ENCODE assay signal across 10 cellular contexts in the genomic region with DNA sequence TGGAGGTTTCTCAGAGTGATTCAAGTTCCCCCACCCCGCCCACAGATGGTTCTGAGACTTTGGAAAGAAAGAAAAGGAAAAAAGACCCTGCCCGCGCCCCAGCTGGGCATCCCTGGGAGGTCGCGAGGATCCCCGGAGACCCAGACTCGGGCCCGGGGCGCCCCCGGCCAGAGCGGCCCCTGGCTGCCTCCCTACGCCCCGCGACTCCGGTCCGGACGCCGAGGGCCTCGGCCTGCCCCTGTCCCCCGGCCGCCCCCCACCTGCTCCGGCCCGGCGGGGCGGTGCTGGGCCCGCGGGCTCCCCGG. TPM values are rescaled to one million over a fixed set of nuclear protein-coding genes. Genes with fewer than 3 reads are reported as not detected.
DNase-seq lines count a peak whose midpoint lies in the region; ATAC-seq, FAIRE-seq and TF ChIP-seq lines count a peak whose summit lies in the region.
"Had no signal": no experiment of that assay in that cellular context is flagged by ENCODE, and none has a peak within 500 bp of the region (broad histone marks: within the 10 kb centered on the region; RNA-seq: fewer than 3 reads in every experiment).

No MANE protein-coding gene starts in this region.

- H2AFZ ChIP-seq in endothelial cell of umbilical vein (ENCODE audit: low read depth, low read length) (no peak overlapping the region), neuronal stem cell (ENCODE audit: low read length) (peak overlapping the region; percentile 80)

- H3K4me1 Mint-ChIP-seq in CD4-positive, CD25-positive, alpha-beta regulatory T cell = peaks cover 0 to 12% (median 1%) of the 10 kb centered on the region in 4 donors
- H3K4me1 Mint-ChIP-seq in T-cell = peaks cover 12 to 17% (median 12%) of the 10 kb centered on the region in 3 donors

- H3K23ac ChIP-seq in neuronal stem cell (ENCODE audit: low read depth, low read length, poor library complexity) = peak overlapping the region; percentile 23

- peaks cover 3% of the 10 kb centered on the region for H3K79me1 ChIP-seq in neuronal stem cell (ENCODE audit: low read depth, low read length)

- H3K4ac ChIP-seq in neuronal stem cell (ENCODE audit: low read length) = no peak overlapping the region

- H3K27me3 Mint-ChIP-seq in CD4-positive, CD25-positive, alpha-beta regulatory T cell = peaks cover 48% of the 10 kb centered on the region
- peaks cover 17 to 24% of the 10 kb centered on the region in 2 donors for H3K27me3 Mint-ChIP-seq in T-cell

- dilution Hi-C loops in endothelial cell of umbilical vein (cut with MboI; ENCODE audit: extremely low pct_ligation_motif_present, low sequenced_read_pairs) = no loop called here

- H3K9ac ChIP-seq in endothelial cell of umbilical vein (replicated peaks; ENCODE audit: extremely low read depth, insufficient read depth, low read length) (no peak overlapping the region), neuronal stem cell (ENCODE audit: low read depth, low read length, poor library complexity) (no peak overlapping the region)

- no peak for DNase-seq in CD4-positive, CD25-positive, alpha-beta regulatory T cell
- DNase-seq in T-cell (no peak), endothelial cell of umbilical vein (ENCODE audit: low read depth, low spot score) (no peak), neuronal stem cell (ENCODE audit: low spot score) (no peak), adrenal gland (no peak), inferior parietal cortex (ENCODE audit: extremely low spot score) (no peak), erythroblast (lab: John Stamatoyannopoulos, UW) (no peak)
- DNase-seq: NCI-H82 had no signal

- H3K9me3 ChIP-seq in CD4-positive, CD25-positive, alpha-beta regulatory T cell (ENCODE audit: control insufficient read depth in 2 of 2, low read length in 2 of 2) = no peaks in the 10 kb centered on the region
- H3K9me3 ChIP-seq in endothelial cell of umbilical vein (replicated peaks; ENCODE audit: control insufficient read depth, insufficient read depth, low read length) = no peaks in the 10 kb centered on the region
- no peaks in the 10 kb centered on the region for H3K9me3 ChIP-seq in neuronal stem cell (replicated peaks in 1 of 2; ENCODE audit: control insufficient read depth in 2 of 2, insufficient read depth in 1 of 2, low read depth in 1 of 2, low read length in 2 of 2)
- H3K9me3 ChIP-seq in adrenal gland (replicated peaks in 1 of 3) = no peaks in the 10 kb centered on the region

- intact Hi-C loops in endothelial cell of umbilical vein (cut with micrococcal nuclease) = loop anchor here (5.0 kb wide), 1 partner anchor 47 kb away; the partner anchor contains the start of gene CRKL
- intact Hi-C loops in adrenal gland (cut with DNase I) = no loop called here

- TF ChIP-seq CTCF in endothelial cell of umbilical vein (IDR thresholded peaks at IDR 0.05; ENCODE audit: extremely low read depth in 1 of 2, insufficient read depth in 1 of 2, low read depth in 1 of 2, low read length in 2 of 2) (no peak), adrenal gland (IDR thresholded peaks at IDR 0.05) (no peak)

- H3K36me3 Mint-ChIP-seq in CD4-positive, CD25-positive, alpha-beta regulatory T cell = no peaks in the 10 kb centered on the region
- no peaks in the 10 kb centered on the region for H3K36me3 Mint-ChIP-seq in T-cell

- H3K4me2 ChIP-seq in endothelial cell of umbilical vein (ENCODE audit: insufficient read depth, low read length) (no peak overlapping the region), neuronal stem cell (ENCODE audit: insufficient read depth, low read length, poor library complexity, severe bottlenecking) (peak overlapping the region; percentile 79)

- H2BK15ac ChIP-seq in neuronal stem cell (ENCODE audit: low read length) = no peak overlapping the region

- no CpG with 5 or more reads among the region's 28 CpGs for WGBS in neuronal stem cell (ENCODE audit: extremely low coverage in 2 of 2, insufficient read length in 2 of 2, insufficient replicate concordance in 1 of 2), 2 donors
- WGBS in adrenal gland, 4 donors = 2 to 9% (median 2%) methylated on average over 6 to 28 of the region's 28 CpGs; no CpG with 5 or more reads in 1 of the 4 donors

- no peak overlapping the region for H2BK5ac ChIP-seq in neuronal stem cell (ENCODE audit: low read length)

- H2BK120ac ChIP-seq in neuronal stem cell (ENCODE audit: low read depth, low read length) = no peak overlapping the region

- H3K79me2 ChIP-seq in endothelial cell of umbilical vein (ENCODE audit: control insufficient read depth, insufficient read depth, low read length) = no peaks in the 10 kb centered on the region

- no peak overlapping the region for H3K27ac ChIP-seq in CD4-positive, CD25-positive, alpha-beta regulatory T cell (ENCODE audit: insufficient read depth, low read length, poor library complexity, severe bottlenecking)
- H3K27ac ChIP-seq in endothelial cell of umbilical vein (ENCODE audit: insufficient read depth, low read depth, low read length) = no peak overlapping the region
- no peak overlapping the region for H3K27ac ChIP-seq in neuronal stem cell (replicated peaks; ENCODE audit: low read length)
- H3K27ac ChIP-seq in adrenal gland = no peak overlapping the region

- no peak overlapping the region for H2BK12ac ChIP-seq in neuronal stem cell (ENCODE audit: low read length)

- no peak overlapping the region for H4K8ac ChIP-seq in neuronal stem cell (ENCODE audit: low read depth, low read length)

- H4K91ac ChIP-seq in neuronal stem cell (ENCODE audit: low read depth, low read length, poor library complexity) = no peak overlapping the region

- POLR2A ChIA-PET in T-cell (lab: Charles Lee) (no interaction called here), endothelial cell of umbilical vein (lab: Charles Lee) (no interaction called here)

- H3K4me3 Mint-ChIP-seq in CD4-positive, CD25-positive, alpha-beta regulatory T cell = peak overlapping the region; percentile 29 to 77 (median 64)
- H3K4me3 Mint-ChIP-seq in T-cell = peak overlapping the region; percentile 71 to 80 (median 73)

- no peak overlapping the region for H3K27ac Mint-ChIP-seq in CD4-positive, CD25-positive, alpha-beta regulatory T cell
- H3K27ac Mint-ChIP-seq in T-cell = peak overlapping the region in 1 of 2 donors; percentile 66

- no peak for ATAC-seq in CD4-positive, CD25-positive, alpha-beta regulatory T cell (ENCODE audit: low read depth in 2 of 2)
- ATAC-seq in T-cell (replicated peaks in 1 of 4) (no peak), GM19397 (IDR thresholded peaks at IDR 0.05; ENCODE audit: unreplicated experiment) (no peak)
- ATAC-seq: sciatic nerve had no signal

- H3K9me1 ChIP-seq in endothelial cell of umbilical vein (replicated peaks; ENCODE audit: control insufficient read depth, extremely low read depth, insufficient read depth, low read length) = no peaks in the 10 kb centered on the region

- H4K20me1 ChIP-seq in endothelial cell of umbilical vein (replicated peaks; ENCODE audit: control insufficient read depth, extremely low read depth, insufficient read depth, low read length) = no peaks in the 10 kb centered on the region

- H2AK5ac ChIP-seq in neuronal stem cell (ENCODE audit: low read depth, low read length) = no peak overlapping the region

- TF ChIP-seq POLR2A in endothelial cell of umbilical vein (IDR thresholded peaks at IDR 0.05; ENCODE audit: low read depth, low read length) (no peak), adrenal gland (IDR thresholded peaks at IDR 0.05) (no peak), erythroblast (IDR thresholded peaks at IDR 0.05; ENCODE audit: low read length) (no peak)

- H3K18ac ChIP-seq in neuronal stem cell (ENCODE audit: low read length) = peak overlapping the region; percentile 73

- CTCF ChIA-PET in T-cell (lab: Charles Lee) = no interaction called here
- CTCF ChIA-PET in endothelial cell of umbilical vein (lab: Charles Lee) = interaction anchor here (1.4 kb wide), 1 partner anchor 10 kb away, joined by 5 read pairs; no protein-coding TSS in a partner anchor

- H3K4me3 ChIP-seq in CD4-positive, CD25-positive, alpha-beta regulatory T cell (ENCODE audit: low read depth, low read length) = no peak overlapping the region
- H3K4me3 ChIP-seq in endothelial cell of umbilical vein (replicated peaks in 1 of 3; ENCODE audit: insufficient read depth in 1 of 3, low read depth in 1 of 3, low read length in 3 of 3) (peak overlapping the region in 1 of 3 experiments; percentile 12), neuronal stem cell (ENCODE audit: low read length in 2 of 2) (peak overlapping the region in 1 of 2 donors; percentile 42), adrenal gland (peak overlapping the region in 1 of 4 donors; percentile 65)

- H3K9me3 Mint-ChIP-seq in CD4-positive, CD25-positive, alpha-beta regulatory T cell = peaks cover 0 to 1% (median 0%) of the 10 kb centered on the region in 7 donors
- no peaks in the 10 kb centered on the region for H3K9me3 Mint-ChIP-seq in T-cell

- no peaks in the 10 kb centered on the region for H3K36me3 ChIP-seq in CD4-positive, CD25-positive, alpha-beta regulatory T cell (ENCODE audit: control insufficient read depth, insufficient read depth, low read length)
- no peaks in the 10 kb centered on the region for H3K36me3 ChIP-seq in endothelial cell of umbilical vein (ENCODE audit: control insufficient read depth in 2 of 2, extremely low read depth in 1 of 2, insufficient read depth in 2 of 2, low read length in 2 of 2)
- H3K36me3 ChIP-seq in neuronal stem cell (replicated peaks in 1 of 2; ENCODE audit: control insufficient read depth in 2 of 2, insufficient read depth in 2 of 2, low read length in 2 of 2) = no peaks in the 10 kb centered on the region
- no peaks in the 10 kb centered on the region for H3K36me3 ChIP-seq in adrenal gland (replicated peaks in 1 of 2)

- peaks cover 12% of the 10 kb centered on the region for H3K4me1 ChIP-seq in CD4-positive, CD25-positive, alpha-beta regulatory T cell (ENCODE audit: control insufficient read depth, insufficient read depth, low read length, poor library complexity, severe bottlenecking)
- H3K4me1 ChIP-seq in endothelial cell of umbilical vein (ENCODE audit: control insufficient read depth, extremely low read depth, insufficient read depth, low read length) = no peaks in the 10 kb centered on the region
- H3K4me1 ChIP-seq in neuronal stem cell (ENCODE audit: control insufficient read depth in 2 of 2, insufficient read depth in 1 of 2, low read depth in 1 of 2, low read length in 2 of 2) = peaks cover 18 to 22% of the 10 kb centered on the region in 2 donors
- H3K4me1 ChIP-seq in adrenal gland (replicated peaks in 1 of 2) = peaks cover 6 to 9% of the 10 kb centered on the region in 2 donors

- no peak for FAIRE-seq in endothelial cell of umbilical vein (lab: Jason Lieb, UNC)

- H3K14ac ChIP-seq in neuronal stem cell (ENCODE audit: low read length) = no peak overlapping the region

- peaks cover 3% of the 10 kb centered on the region for H3K27me3 ChIP-seq in CD4-positive, CD25-positive, alpha-beta regulatory T cell (ENCODE audit: control insufficient read depth, insufficient read depth, low read length)
- peaks cover 4 to 18% of the 10 kb centered on the region in 2 experiments for H3K27me3 ChIP-seq in endothelial cell of umbilical vein (ENCODE audit: control insufficient read depth in 2 of 2, insufficient read depth in 2 of 2, low read length in 2 of 2)
- H3K27me3 ChIP-seq in neuronal stem cell (ENCODE audit: control insufficient read depth in 3 of 3, insufficient read depth in 3 of 3, low read depth in 1 of 3, low read length in 3 of 3) = peaks cover 0 to 50% (median 0%) of the 10 kb centered on the region in 3 experiments
- H3K27me3 ChIP-seq in adrenal gland = no peaks in the 10 kb centered on the region

- no TSS peak for BruUV-seq in endothelial cell of umbilical vein (replicated peaks; lab: Mats Ljungman, UMichigan)

RNA-seq across cellular contexts. Expression of gene AIFM3, which starts 2.3 kb away (rescaled TPM):
- total RNA-seq in CD4-positive, CD25-positive, alpha-beta regulatory T cell = 0.49 TPM
- polyA plus RNA-seq in CD4-positive, CD25-positive, alpha-beta regulatory T cell = not detected
- 1 to 10 TPM in 2 of 5 donors, under 1 TPM in 3; 0.33 to 1.7 (median 0.66) TPM for total RNA-seq in T-cell
- total RNA-seq in endothelial cell of umbilical vein = not detected in 2 replicates
- 0.11 and 0.15 TPM in 2 replicates for polyA plus RNA-seq in endothelial cell of umbilical vein
- 0.08 TPM in 2 replicates for polyA plus RNA-seq in endothelial cell of umbilical vein (2011; cell fraction: cytosol; rRNA removed)
- 0.49 and 0.70 TPM in 2 replicates for polyA plus RNA-seq in endothelial cell of umbilical vein (2011; cell fraction: nucleus; rRNA removed)
- 0.32 and 0.42 TPM in 2 replicates for polyA plus RNA-seq in endothelial cell of umbilical vein (2012)
- not detected in 2 replicates for polyA minus RNA-seq in endothelial cell of umbilical vein
- polyA minus RNA-seq in endothelial cell of umbilical vein (2011; cell fraction: cytosol; rRNA and poly(A)+ RNA removed) = not detected
- not detected in 2 replicates for polyA minus RNA-seq in endothelial cell of umbilical vein (2011; cell fraction: nucleus; rRNA and poly(A)+ RNA removed)
- 3.9 TPM for polyA plus RNA-seq in neuronal stem cell (2013, experiment 1 of 2)
- 4.0 TPM for polyA plus RNA-seq in neuronal stem cell (2013, experiment 2 of 2)
- 1 to 10 TPM in 6 of 8 donors, under 1 TPM in 2; 0.72 to 5.0 (median 2.2) TPM for total RNA-seq in adrenal gland
- polyA plus RNA-seq in adrenal gland = 1 to 10 TPM in 2 of 3 donors, under 1 TPM in 1; 0.37 to 9.1 (median 6.1) TPM

RNA-seq across cellular contexts. Expression of gene LZTR1, which starts 17.3 kb away (rescaled TPM):
- total RNA-seq in CD4-positive, CD25-positive, alpha-beta regulatory T cell = 69.4 TPM
- 10 to 100 TPM in 3 of 4 donors, 1 to 10 TPM in 1; 9.6 to 12.1 (median 11.7) TPM for polyA plus RNA-seq in CD4-positive, CD25-positive, alpha-beta regulatory T cell
- 100 to 1,000 TPM in 3 of 5 donors, 10 to 100 TPM in 2; 57.1 to 118 (median 105) TPM for total RNA-seq in T-cell
- 60.1 and 86.8 TPM in 2 replicates for total RNA-seq in endothelial cell of umbilical vein
- polyA plus RNA-seq in endothelial cell of umbilical vein = 56.6 and 60.7 TPM in 2 replicates
- 32.0 and 33.6 TPM in 2 replicates for polyA plus RNA-seq in endothelial cell of umbilical vein (2011; cell fraction: cytosol; rRNA removed)
- polyA plus RNA-seq in endothelial cell of umbilical vein (2011; cell fraction: nucleus; rRNA removed) = 361 and 407 TPM in 2 replicates
- polyA plus RNA-seq in endothelial cell of umbilical vein (2012) = 42.2 and 53.4 TPM in 2 replicates
- 84.9 and 108 TPM in 2 replicates for polyA minus RNA-seq in endothelial cell of umbilical vein
- polyA minus RNA-seq in endothelial cell of umbilical vein (2011; cell fraction: cytosol; rRNA and poly(A)+ RNA removed) = 10.4 TPM
- 64.3 and 102 TPM in 2 replicates for polyA minus RNA-seq in endothelial cell of umbilical vein (2011; cell fraction: nucleus; rRNA and poly(A)+ RNA removed)
- 16.5 TPM for polyA plus RNA-seq in neuronal stem cell (2013, experiment 1 of 2)
- 16.1 TPM for polyA plus RNA-seq in neuronal stem cell (2013, experiment 2 of 2)
- 10 to 100 TPM; 38.7 to 76.3 (median 55.8) TPM for total RNA-seq in adrenal gland
- 100 to 1,000 TPM in 1 of 3 donors, 10 to 100 TPM in 2; 32.6 to 100 (median 62.1) TPM for polyA plus RNA-seq in adrenal gland

RNA-seq across cellular contexts. Expression of gene THAP7, which starts 37.2 kb away (rescaled TPM):
- 41.7 TPM for total RNA-seq in CD4-positive, CD25-positive, alpha-beta regulatory T cell
- polyA plus RNA-seq in CD4-positive, CD25-positive, alpha-beta regulatory T cell = 10 to 100 TPM; 38.5 to 58.0 (median 47.4) TPM
- total RNA-seq in T-cell (10 to 100 TPM; 46.4 to 61.1 (median 56.8) TPM), endothelial cell of umbilical vein (13.5 and 14.9 TPM in 2 replicates), adrenal gland (10 to 100 TPM; 32.4 to 63.3 (median 48.6) TPM)
- polyA plus RNA-seq in endothelial cell of umbilical vein (24.4 and 33.0 TPM in 2 replicates), adrenal gland (100 to 1,000 TPM in 2 of 3 donors, 10 to 100 TPM in 1; 15.7 to 189 (median 115) TPM)
- 12.7 and 18.7 TPM in 2 replicates for polyA plus RNA-seq in endothelial cell of umbilical vein (2011; cell fraction: cytosol; rRNA removed)
- polyA plus RNA-seq in endothelial cell of umbilical vein (2011; cell fraction: nucleus; rRNA removed) = 25.1 and 27.2 TPM in 2 replicates
- polyA plus RNA-seq in endothelial cell of umbilical vein (2012) = 8.0 and 11.0 TPM in 2 replicates
- polyA minus RNA-seq in endothelial cell of umbilical vein = 12.4 and 13.0 TPM in 2 replicates
- 18.0 TPM for polyA minus RNA-seq in endothelial cell of umbilical vein (2011; cell fraction: cytosol; rRNA and poly(A)+ RNA removed)
- polyA minus RNA-seq in endothelial cell of umbilical vein (2011; cell fraction: nucleus; rRNA and poly(A)+ RNA removed) = 14.9 and 21.5 TPM in 2 replicates
- 26.5 TPM for polyA plus RNA-seq in neuronal stem cell (2013, experiment 1 of 2)
- polyA plus RNA-seq in neuronal stem cell (2013, experiment 2 of 2) = 28.4 TPM

RNA-seq across cellular contexts. Expression of gene CRKL, which starts 47.5 kb away (rescaled TPM):
- total RNA-seq in CD4-positive, CD25-positive, alpha-beta regulatory T cell = 49.5 TPM
- polyA plus RNA-seq in CD4-positive, CD25-positive, alpha-beta regulatory T cell = 10 to 100 TPM; 41.7 to 61.4 (median 57.0) TPM
- 10 to 100 TPM; 41.7 to 87.7 (median 85.4) TPM for total RNA-seq in T-cell
- 47.1 and 50.6 TPM in 2 replicates for total RNA-seq in endothelial cell of umbilical vein
- 15.4 and 18.0 TPM in 2 replicates for polyA plus RNA-seq in endothelial cell of umbilical vein
- 17.3 and 19.3 TPM in 2 replicates for polyA plus RNA-seq in endothelial cell of umbilical vein (2011; cell fraction: cytosol; rRNA removed)
- polyA plus RNA-seq in endothelial cell of umbilical vein (2011; cell fraction: nucleus; rRNA removed) = 11.4 and 13.5 TPM in 2 replicates
- 20.8 and 27.2 TPM in 2 replicates for polyA plus RNA-seq in endothelial cell of umbilical vein (2012)
- polyA minus RNA-seq in endothelial cell of umbilical vein = 37.3 and 43.3 TPM in 2 replicates
- polyA minus RNA-seq in endothelial cell of umbilical vein (2011; cell fraction: cytosol; rRNA and poly(A)+ RNA removed) = 12.2 TPM
- polyA minus RNA-seq in endothelial cell of umbilical vein (2011; cell fraction: nucleus; rRNA and poly(A)+ RNA removed) = 13.4 and 14.8 TPM in 2 replicates
- polyA plus RNA-seq in neuronal stem cell (2013, experiment 1 of 2) = 72.3 TPM
- polyA plus RNA-seq in neuronal stem cell (2013, experiment 2 of 2) = 74.4 TPM
- total RNA-seq in adrenal gland = 10 to 100 TPM; 40.1 to 69.1 (median 52.7) TPM
- polyA plus RNA-seq in adrenal gland = 10 to 100 TPM; 15.6 to 33.3 (median 25.3) TPM

RNA-seq across cellular contexts. Expression of gene P2RX6, which starts 50.2 kb away (rescaled TPM):
- total RNA-seq in CD4-positive, CD25-positive, alpha-beta regulatory T cell = 0.59 TPM
- under 1 TPM in 1 of 4 donors, not detected in 3; 0.10 TPM for polyA plus RNA-seq in CD4-positive, CD25-positive, alpha-beta regulatory T cell
- total RNA-seq in T-cell = 1 to 10 TPM in 3 of 5 donors, under 1 TPM in 2; 0.29 to 1.6 (median 1.0) TPM
- not detected in 2 replicates for total RNA-seq in endothelial cell of umbilical vein
- polyA plus RNA-seq in endothelial cell of umbilical vein = 0.06 TPM in 1 of 2 replicates, not detected in the other
- 0.04 TPM in 1 of 2 replicates, not detected in the other for polyA plus RNA-seq in endothelial cell of umbilical vein (2011; cell fraction: cytosol; rRNA removed)
- 0.20 and 0.21 TPM in 2 replicates for polyA plus RNA-seq in endothelial cell of umbilical vein (2011; cell fraction: nucleus; rRNA removed)
- 0.07 TPM in 1 of 2 replicates, not detected in the other for polyA plus RNA-seq in endothelial cell of umbilical vein (2012)
- 0.19 and 0.28 TPM in 2 replicates for polyA minus RNA-seq in endothelial cell of umbilical vein
- polyA minus RNA-seq in endothelial cell of umbilical vein (2011; cell fraction: cytosol; rRNA and poly(A)+ RNA removed) = 1.0 TPM
- not detected in 2 replicates for polyA minus RNA-seq in endothelial cell of umbilical vein (2011; cell fraction: nucleus; rRNA and poly(A)+ RNA removed)
- 0.43 TPM for polyA plus RNA-seq in neuronal stem cell (2013, experiment 1 of 2)
- 0.53 TPM for polyA plus RNA-seq in neuronal stem cell (2013, experiment 2 of 2)
- 1 to 10 TPM; 1.7 to 8.9 (median 4.4) TPM for total RNA-seq in adrenal gland
- 10 to 100 TPM in 1 of 3 donors, 1 to 10 TPM in 2; 2.2 to 10.3 (median 4.2) TPM for polyA plus RNA-seq in adrenal gland
